24 cellular contexts compared by ENCODE assay signal in the genomic region with DNA sequence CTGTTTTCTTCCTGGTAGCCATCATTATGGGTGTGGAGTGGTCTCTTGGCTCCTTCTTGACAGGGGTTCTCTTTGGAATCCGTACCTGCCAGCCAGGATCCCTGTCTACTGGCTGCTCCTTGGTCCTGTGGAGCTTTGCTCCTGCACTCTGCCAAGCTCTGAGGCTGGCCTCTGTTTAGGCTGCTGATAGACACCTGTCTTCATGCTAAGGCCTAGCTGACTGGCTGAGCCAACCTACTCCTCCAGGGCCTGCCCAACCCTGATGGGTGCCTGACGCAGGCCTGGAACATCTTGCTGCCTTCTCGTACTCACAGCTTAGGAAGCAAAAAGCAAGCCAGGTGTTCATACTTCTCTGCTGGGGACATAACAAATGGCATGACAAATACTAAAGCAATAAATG.
"Had no signal": no experiment of that assay in that cellular context is flagged by ENCODE, and none has a peak within 500 bp of the region (broad histone marks: within the 10 kb centered on the region; RNA-seq: fewer than 3 reads in every experiment).

No MANE protein-coding gene starts in this region.

- H3K27ac Mint-ChIP-seq: IgD-negative memory B cell had no signal

- H3K4me1 Mint-ChIP-seq: IgD-negative memory B cell had no signal

- H3K4me3 ChIP-seq: K562 had no signal

- H3K36me3 Mint-ChIP-seq: IgD-negative memory B cell had no signal

- H3K27ac ChIP-seq: KMS-11, RWPE1 had no signal

- H3K4me3 Mint-ChIP-seq: IgD-negative memory B cell had no signal

- ATAC-seq: K562, Panc1, PC-3, SK-N-SH treated with all-trans-retinoic acid at 6 μM for 48 hours had no signal

- H3K27me3 Mint-ChIP-seq: IgD-negative memory B cell had no signal

- DNase-seq: Kasumi-1; MM.1S; NCI-H1092 treated with DMSO at 0.1 percent for 48 hours; NCI-H1436; NCI-H187; NCI-H2029; NCI-H2081 treated with DMSO at 0.1 percent for 48 hours; NCI-H2171; NCI-H226; NCI-H446; NCI-H510A; NCI-H524 treated with DMSO at 0.1 percent for 48 hours; NCI-H69; NCI-H774; NK-92 treated with Interleukin-12 subunit alpha and Interleukin-12 subunit beta, amount 100 ng/mL, for 24 hours; PC-3; SHP77 had no signal

- FAIRE-seq: HTR-8/SVneo, K562 had no signal
